Comparison of ENCODE assay signal across 13 cellular contexts in genomic region chr7:130735273-130735716, GRCh38. TPM values are rescaled to one million over a fixed set of nuclear protein-coding genes. Genes with fewer than 3 reads are reported as not detected.
DNase-seq lines count a peak whose midpoint lies in the region; ATAC-seq and TF ChIP-seq lines count a peak whose summit lies in the region.
"Had no signal": no experiment of that assay in that cellular context is flagged by ENCODE, and none has a peak within 500 bp of the region (broad histone marks: within the 10 kb centered on the region; RNA-seq: fewer than 3 reads in every experiment).

No MANE protein-coding gene starts in this region.

- H3K36me3 ChIP-seq in A673 (ENCODE audit: insufficient read depth, low read length, poor library complexity, severe bottlenecking) (no peaks in the 10 kb centered on the region), SU-DHL-6 (ENCODE audit: low read length) (no peaks in the 10 kb centered on the region)
- H3K36me3 ChIP-seq in CD4-positive, alpha-beta memory T cell (ENCODE audit: insufficient read depth, low read length): no peaks in the 10 kb centered on the region
- H3K36me3 ChIP-seq: cardiac muscle cell had no signal

- H3K36me3 Mint-ChIP-seq in CD4-positive, alpha-beta memory T cell: peaks cover 0 to 9% of the 10 kb centered on the region in 2 donors
- H3K36me3 Mint-ChIP-seq in immature natural killer cell: peaks cover 0 to 3% (median 0%) of the 10 kb centered on the region in 3 donors

- peak overlapping the region; percentile 81 for H3K4me2 ChIP-seq in SU-DHL-6 (ENCODE audit: low read depth, low read length, poor library complexity, severe bottlenecking)

- TF ChIP-seq CTCF in A673 (conservative IDR thresholded peaks at IDR 0.05; ENCODE audit: low read depth, low read length) (no peak), SU-DHL-6 (IDR thresholded peaks at IDR 0.05; ENCODE audit: insufficient read depth, low read length, poor library complexity, severe bottlenecking) (no peak)

- H3K9me2 ChIP-seq in SU-DHL-6 (replicated peaks; ENCODE audit: insufficient read depth, low read length): no peaks in the 10 kb centered on the region

- H3K27me3 ChIP-seq in A673 (replicated peaks; ENCODE audit: insufficient read depth, low read depth, low read length, poor library complexity) (peaks cover 89% of the 10 kb centered on the region), SU-DHL-6 (ENCODE audit: low read length) (no peaks in the 10 kb centered on the region)
- H3K27me3 ChIP-seq in CD4-positive, alpha-beta memory T cell (ENCODE audit: insufficient read depth, low read length): peaks cover 59% of the 10 kb centered on the region

- H3K9me3 Mint-ChIP-seq in CD4-positive, alpha-beta memory T cell: peaks cover 0 to 31% (median 18%) of the 10 kb centered on the region in 8 donors
- peaks cover 11 to 38% (median 16%) of the 10 kb centered on the region in 6 donors for H3K9me3 Mint-ChIP-seq in immature natural killer cell

- H3K9ac ChIP-seq in SU-DHL-6 (ENCODE audit: low read length): peak overlapping the region; percentile 64

- peaks cover 47 to 60% of the 10 kb centered on the region in 2 donors for H3K27me3 Mint-ChIP-seq in CD4-positive, alpha-beta memory T cell
- H3K27me3 Mint-ChIP-seq in immature natural killer cell (ENCODE audit: low read depth in 3 of 3): peaks cover 26 to 57% (median 39%) of the 10 kb centered on the region in 3 donors

- H3K27ac ChIP-seq in A673 (ENCODE audit: low read depth, low read length, poor library complexity, severe bottlenecking) (no peak overlapping the region), SU-DHL-6 (ENCODE audit: low read depth, low read length) (no peak overlapping the region)
- no peak overlapping the region for H3K27ac ChIP-seq in CD4-positive, alpha-beta memory T cell (ENCODE audit: low read depth, low read length)
- H3K27ac ChIP-seq: cardiac muscle cell had no signal

- H3K4me1 Mint-ChIP-seq in CD4-positive, alpha-beta memory T cell: peaks cover 2 to 14% (median 6%) of the 10 kb centered on the region in 4 donors
- H3K4me1 Mint-ChIP-seq in immature natural killer cell: peaks cover 12% of the 10 kb centered on the region in 2 donors

- H3F3A ChIP-seq in SU-DHL-6 (ENCODE audit: insufficient read depth): no peaks in the 10 kb centered on the region; the same call in 1 of the 2 replicates

- no peak for DNase-seq in A673 (ENCODE audit: low spot score)
- no peak for DNase-seq in CD4-positive, alpha-beta memory T cell
- no peak for DNase-seq in immature natural killer cell
- DNase-seq in NCI-H524 treated with DMSO at 0.1 percent for 48 hours (lab: John Stamatoyannopoulos, UW): no peak
- no peak for DNase-seq in NCI-H1694 (lab: John Stamatoyannopoulos, UW)
- no peak for DNase-seq in NCI-H526 treated with DMSO at 0.1 percent for 48 hours (lab: John Stamatoyannopoulos, UW)
- DNase-seq: CD8-positive, alpha-beta T cell; PC-3; T1000 had no signal

- peak overlapping the region; percentile 77 to 94 (median 85) for H3K4me3 Mint-ChIP-seq in CD4-positive, alpha-beta memory T cell
- H3K4me3 Mint-ChIP-seq in immature natural killer cell: peak overlapping the region; percentile 83 to 93 (median 89)

- no peak for ATAC-seq in HG03565 (IDR thresholded peaks at IDR 0.05; ENCODE audit: unreplicated experiment)
- ATAC-seq: CD8-positive, alpha-beta T cell; PC-3 had no signal

- H3K4me3 ChIP-seq in A673 (ENCODE audit: low read depth, low read length, poor library complexity, severe bottlenecking): peak overlapping the region; percentile 49
- H3K4me3 ChIP-seq in CD4-positive, alpha-beta memory T cell (ENCODE audit: low read length in 2 of 2): no peak overlapping the region
- H3K4me3 ChIP-seq in SU-DHL-6 (ENCODE audit: insufficient read depth, low read length, poor library complexity, severe bottlenecking): peak overlapping the region; percentile 86

- intact Hi-C loops in A673 (cut with micrococcal nuclease; ENCODE audit: unreplicated experiment): no loop called here
- intact Hi-C loops in CD4-positive, alpha-beta memory T cell (cut with micrococcal nuclease): no loop called here

- BruUV-seq in A673 (replicated peaks; lab: Mats Ljungman, UMichigan): no TSS peak

- H3K4me1 ChIP-seq in A673 (ENCODE audit: insufficient read depth, low read length, poor library complexity, severe bottlenecking): peaks cover 5% of the 10 kb centered on the region
- peaks cover 7% of the 10 kb centered on the region for H3K4me1 ChIP-seq in CD4-positive, alpha-beta memory T cell (ENCODE audit: insufficient read depth, low read length)

- H3K9me3 ChIP-seq in A673 (ENCODE audit: low read depth, low read length, poor library complexity, severe bottlenecking): no peaks in the 10 kb centered on the region
- H3K9me3 ChIP-seq in CD4-positive, alpha-beta memory T cell (ENCODE audit: control insufficient read depth in 1 of 2, low read length in 2 of 2): no peaks in the 10 kb centered on the region
- H3K9me3 ChIP-seq in SU-DHL-6 (ENCODE audit: insufficient read depth, low read length): no peaks in the 10 kb centered on the region

- peak overlapping the region in 1 of 7 donors; percentile 71 for H3K27ac Mint-ChIP-seq in CD4-positive, alpha-beta memory T cell
- H3K27ac Mint-ChIP-seq in immature natural killer cell: no peak overlapping the region
- H3K27ac Mint-ChIP-seq: CD8-positive, alpha-beta T cell had no signal

- H4K20me1 ChIP-seq in SU-DHL-6 (ENCODE audit: low read depth, low read length): no peaks in the 10 kb centered on the region

- POLR2A ChIA-PET in A673 (lab: Charles Lee; ENCODE audit: low non-redundant PET): interaction anchor here (0.6 kb wide), 1 partner anchor 41 kb away, joined by 17 read pairs; no protein-coding TSS in a partner anchor
- POLR2A ChIA-PET in CD4-positive, alpha-beta memory T cell (lab: Charles Lee; ENCODE audit: partially characterized antibody): interaction anchor here (1.1 kb wide), 1 partner anchor 665 kb away, joined by 3 read pairs; the partner anchor contains the start of gene KLHDC10

- H2AFZ ChIP-seq in SU-DHL-6 (ENCODE audit: low read depth, low read length, severe bottlenecking): peak overlapping the region; percentile 98

- H3K79me2 ChIP-seq in SU-DHL-6 (ENCODE audit: insufficient read depth, low read length): no peaks in the 10 kb centered on the region

- CTCF ChIA-PET in A673 (lab: Charles Lee): no interaction called here
- CTCF ChIA-PET in CD4-positive, alpha-beta memory T cell (lab: Charles Lee; ENCODE audit: partially characterized antibody): no interaction called here

RNA-seq across cellular contexts. Expression of gene KLF14, which starts 1.3 kb away (rescaled TPM):
- not detected in 2 replicates for total RNA-seq in A673 (2021)
- total RNA-seq in CD4-positive, alpha-beta memory T cell: not detected
- polyA plus RNA-seq in CD4-positive, alpha-beta memory T cell: not detected
- not detected for polyA plus RNA-seq in immature natural killer cell
- total RNA-seq: cardiac muscle cell; CD8-positive, alpha-beta T cell; PC-3 had no signal
- polyA plus RNA-seq: cardiac muscle cell had no signal

RNA-seq across cellular contexts. Expression of gene TSGA13, which starts 49.0 kb away (rescaled TPM):
- total RNA-seq in A673 (2021): not detected in 2 replicates
- total RNA-seq in CD4-positive, alpha-beta memory T cell: not detected
- polyA plus RNA-seq in CD4-positive, alpha-beta memory T cell: not detected
- not detected for polyA plus RNA-seq in immature natural killer cell
- total RNA-seq: cardiac muscle cell; CD8-positive, alpha-beta T cell; PC-3; tibial nerve had no signal
- polyA plus RNA-seq: cardiac muscle cell had no signal

Comparison
In these comparisons a context has a peak if more than half of its experiments do, and no peak if none do; other contexts are left out.
1. H3K4me3 ChIP-seq: peak in A673 (single experiment) and SU-DHL-6 (single experiment); none in CD4-positive, alpha-beta memory T cell (0 of 2).